ENCODE assay signal across 28 cellular contexts in the genomic region with DNA sequence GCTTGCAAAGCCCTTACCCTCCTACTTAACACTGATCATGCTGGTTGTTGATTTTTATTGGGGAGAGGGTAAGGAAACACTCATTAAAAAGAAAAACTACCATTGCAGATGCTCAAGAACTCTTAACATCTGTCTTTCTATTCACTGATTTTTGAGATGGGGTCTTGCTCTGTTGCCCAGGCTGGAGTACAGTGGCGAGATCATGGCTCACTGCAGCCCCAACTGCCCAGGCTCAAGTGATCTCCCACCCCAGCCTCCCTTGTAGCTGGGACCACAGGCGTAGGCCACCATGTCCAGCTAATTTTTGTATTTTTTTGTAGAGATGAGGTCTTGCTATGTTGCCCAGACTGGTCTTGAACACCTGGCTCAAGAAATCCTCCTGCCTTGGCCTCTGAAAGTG. TPM values are rescaled to one million over a fixed set of nuclear protein-coding genes. Genes with fewer than 3 reads are reported as not detected.
"Had no signal": no experiment of that assay in that cellular context is flagged by ENCODE, and none has a peak within 500 bp of the region (broad histone marks: within the 10 kb centered on the region; RNA-seq: fewer than 3 reads in every experiment).

No MANE protein-coding gene starts in this region.

- ATAC-seq: natural killer cell; psoas muscle; right cardiac atrium; sciatic nerve; stimulated activated memory B cell treated with anti-CD40 and anti-IgM and Interleukin-4, amounts not matched to agents 10 μg/mL and 1 μg/mL and 100 μg/mL, for 72 hours; stimulated activated naive CD8-positive, alpha-beta T cell treated with anti-CD3 and anti-CD28 coated beads, Interleukin-15, amount 100 ng/mL, for 72 hours; stimulated activated naive CD8-positive, alpha-beta T cell treated with anti-CD3 and anti-CD28 coated beads, Interleukin-15, Interleukin-2, amounts not matched to agents 100 U/mL and 50 U/mL, for 24 hours; upper lobe of right lung had no signal

- H3K4me2 ChIP-seq: neural progenitor cell, smooth muscle cell had no signal

- H3K27ac ChIP-seq: neural progenitor cell, ovary, parathyroid adenoma, psoas muscle, skin epidermis, spleen, suprapubic skin, testis, tibial artery, transverse colon, upper lobe of right lung, uterus had no signal

- H2AFZ ChIP-seq: neural progenitor cell, parathyroid adenoma had no signal

- H3K36me3 ChIP-seq: neural progenitor cell, ovary, uterus had no signal

- H3K4me3 ChIP-seq: neural progenitor cell, ovary, psoas muscle, skin epidermis, smooth muscle cell, spleen, suprapubic skin, testis, tibial artery, transverse colon, upper lobe of right lung, uterus had no signal

- DNase-seq: natural killer cell; occipital lobe; ovary; psoas muscle; right cardiac atrium; spleen; stimulated activated CD4-positive, alpha-beta T cell treated with anti-CD3 and anti-CD28 coated beads, Interleukin-12 subunit alpha, Interleukin-12 subunit beta, amount 100 ng/mL, for 4 hours; stimulated activated CD4-positive, alpha-beta T cell treated with anti-CD3 and anti-CD28 coated beads, Interleukin-1b, Interleukin-23, amount 100 ng/mL, for 48 hours; stimulated activated CD4-positive, alpha-beta T cell treated with anti-CD3 and anti-CD28 coated beads, Interleukin-4, amount 100 ng/mL, for 1 hour; stimulated activated CD4-positive, alpha-beta T cell treated with anti-CD3 and anti-CD28 coated beads, Interleukin-4, amount 100 ng/mL, for 4 hours; stimulated activated CD8-positive, alpha-beta memory T cell treated with anti-CD3 and anti-CD28 coated beads, Interleukin-4, amount 100 ng/mL, for 48 hours; stimulated activated naive CD4-positive, alpha-beta T cell; stimulated activated naive CD8-positive, alpha-beta T cell treated with anti-CD3 and anti-CD28 coated beads, Interleukin-15, amount 100 ng/mL, for 72 hours; stimulated activated naive CD8-positive, alpha-beta T cell treated with anti-CD3 and anti-CD28 coated beads, Interleukin-15, Interleukin-2, amounts not matched to agents 100 U/mL and 50 U/mL, for 24 hours; substantia nigra; testis; tibial artery; transverse colon; upper lobe of right lung; uterus had no signal

- H3K9me3 ChIP-seq: ovary, psoas muscle, spleen, suprapubic skin, testis, tibial artery, transverse colon, upper lobe of right lung, uterus had no signal

- H3K9ac ChIP-seq: neural progenitor cell, parathyroid adenoma had no signal

- H3K27me3 ChIP-seq: neural progenitor cell, ovary, spleen, suprapubic skin, testis, tibial artery, transverse colon, upper lobe of right lung, uterus had no signal

- H3K4me1 ChIP-seq: neural progenitor cell, suprapubic skin, testis, uterus had no signal

RNA-seq across cellular contexts. Expression of a gene that starts 33.9 kb away (rescaled TPM):
- polyA plus RNA-seq: neural cell had no signal
